In genomic region chr2:235171511-235172130, GRCh38 we compare ENCODE assay signal across 11 cellular contexts.
DNase-seq lines count a peak whose midpoint lies in the region; ATAC-seq and TF ChIP-seq lines count a peak whose summit lies in the region.
"Had no signal": no experiment of that assay in that cellular context is flagged by ENCODE, and none has a peak within 500 bp of the region (broad histone marks: within the 10 kb centered on the region; RNA-seq: fewer than 3 reads in every experiment).

No MANE protein-coding gene starts in this region.

- H3K9me3 Mint-ChIP-seq in natural killer cell treated with Interleukin-12 subunit alpha and Interleukin-12 subunit beta and Interleukin-15 and Interleukin-18, amount 100 ng/mL, for 72 hours: peaks cover 7% of the 10 kb centered on the region
- H3K9me3 Mint-ChIP-seq in CD4-positive, alpha-beta T cell: peaks cover 3% of the 10 kb centered on the region

- ATAC-seq in HG02970 (IDR thresholded peaks at IDR 0.05; ENCODE audit: low FRiP score, unreplicated experiment): no peak
- no peak for ATAC-seq in natural killer cell treated with Interleukin-12 subunit alpha and Interleukin-12 subunit beta and Interleukin-15 and Interleukin-18, amount 100 ng/mL, for 72 hours
- no peak for ATAC-seq in CD4-positive, alpha-beta T cell (ENCODE audit: poor library complexity)

- in situ Hi-C loops in astrocyte of the spinal cord (cut with HindIII; ENCODE audit: low sequenced_read_pairs): no loop called here

- peaks cover 26 to 37% of the 10 kb centered on the region in 2 donors for H3K27me3 Mint-ChIP-seq in natural killer cell treated with Interleukin-12 subunit alpha and Interleukin-12 subunit beta and Interleukin-15 and Interleukin-18, amount 100 ng/mL, for 72 hours
- H3K27me3 Mint-ChIP-seq in CD4-positive, alpha-beta T cell: peaks cover 15% of the 10 kb centered on the region

- no peak overlapping the region for H3K4me3 Mint-ChIP-seq in natural killer cell treated with Interleukin-12 subunit alpha and Interleukin-12 subunit beta and Interleukin-15 and Interleukin-18, amount 100 ng/mL, for 72 hours
- no peak overlapping the region for H3K4me3 Mint-ChIP-seq in CD4-positive, alpha-beta T cell

- H3K27ac Mint-ChIP-seq in natural killer cell treated with Interleukin-12 subunit alpha and Interleukin-12 subunit beta and Interleukin-15 and Interleukin-18, amount 100 ng/mL, for 72 hours: no peak overlapping the region
- no peak overlapping the region for H3K27ac Mint-ChIP-seq in CD4-positive, alpha-beta T cell

- H3K27ac ChIP-seq in CD4-positive, alpha-beta T cell (ENCODE audit: low read depth, low read length): no peak overlapping the region

- H3K36me3 Mint-ChIP-seq in natural killer cell treated with Interleukin-12 subunit alpha and Interleukin-12 subunit beta and Interleukin-15 and Interleukin-18, amount 100 ng/mL, for 72 hours: no peaks in the 10 kb centered on the region
- H3K36me3 Mint-ChIP-seq in CD4-positive, alpha-beta T cell (ENCODE audit: low read depth): no peaks in the 10 kb centered on the region

- H3K27me3 ChIP-seq in CD4-positive, alpha-beta T cell (ENCODE audit: control insufficient read depth, insufficient read depth, low read length): no peaks in the 10 kb centered on the region
- H3K27me3 ChIP-seq: transverse colon had no signal

- H3K4me1 Mint-ChIP-seq in natural killer cell treated with Interleukin-12 subunit alpha and Interleukin-12 subunit beta and Interleukin-15 and Interleukin-18, amount 100 ng/mL, for 72 hours (ENCODE audit: low read depth in 2 of 2): peaks cover 0 to 3% of the 10 kb centered on the region in 2 donors
- no peaks in the 10 kb centered on the region for H3K4me1 Mint-ChIP-seq in CD4-positive, alpha-beta T cell (ENCODE audit: low read depth)

- TF ChIP-seq CTCF in AG09319 (IDR thresholded peaks at IDR 0.05; ENCODE audit: low read depth, low read length) (no peak), astrocyte of the spinal cord (IDR thresholded peaks at IDR 0.05; ENCODE audit: low read depth, low read length) (no peak)
- no peak for TF ChIP-seq CTCF in CD4-positive, alpha-beta T cell (IDR thresholded peaks at IDR 0.05)

- no peak overlapping the region for H3K4me3 ChIP-seq in astrocyte of the spinal cord (ENCODE audit: low read depth, low read length)
- H3K4me3 ChIP-seq: transverse colon had no signal

- DNase-seq in AG09319 (ENCODE audit: extremely low read depth, low read depth) (peak; percentile 40), HT1080 (ENCODE audit: low read depth) (peak; percentile 78), astrocyte of the spinal cord (ENCODE audit: low read depth, low spot score) (peak; percentile 64), left kidney (ENCODE audit: low read depth, low spot score) (peak; percentile 22), mesenteric fat pad (ENCODE audit: low spot score) (no peak)
- no peak for DNase-seq in natural killer cell treated with Interleukin-12 subunit alpha and Interleukin-12 subunit beta and Interleukin-15 and Interleukin-18, amount 100 ng/mL, for 72 hours (ENCODE audit: low spot score)
- DNase-seq in CD4-positive, alpha-beta T cell: no peak
- DNase-seq: DND-41, hippocampal formation had no signal

- no peaks in the 10 kb centered on the region for H3K9me3 ChIP-seq in CD4-positive, alpha-beta T cell (ENCODE audit: control insufficient read depth, low read length)
- H3K9me3 ChIP-seq: transverse colon had no signal

- intact Hi-C loops in CD4-positive, alpha-beta T cell (cut with DNase I, micrococcal nuclease): no loop called here

- POLR2A ChIA-PET in CD4-positive, alpha-beta T cell (lab: Charles Lee): no interaction called here

- CTCF ChIA-PET in CD4-positive, alpha-beta T cell (lab: Charles Lee): no interaction called here

Comparison
In these comparisons a context has a peak if more than half of its experiments do, and no peak if none do; other contexts are left out.
1. DNase-seq: peak in AG09319 (single experiment), HT1080 (single experiment), astrocyte of the spinal cord (single experiment) and left kidney (single experiment); none in natural killer cell treated with Interleukin-12 subunit alpha and Interleukin-12 subunit beta and Interleukin-15 and Interleukin-18, amount 100 ng/mL, for 72 hours (single experiment), CD4-positive, alpha-beta T cell (0 of 10) and mesenteric fat pad (single experiment).